Comparison of ENCODE assay signal across 34 cellular contexts in genomic region chr3:5948081-5948480, GRCh38.
"Had no signal": no experiment of that assay in that cellular context is flagged by ENCODE, and none has a peak within 500 bp of the region (broad histone marks: within the 10 kb centered on the region; RNA-seq: fewer than 3 reads in every experiment).

No MANE protein-coding gene starts in this region.

- H3K9me3 ChIP-seq: adrenal gland, body of pancreas, breast epithelium had no signal

- ATAC-seq: activated CD8-positive, alpha-beta T cell treated with anti-CD3 and anti-CD28 coated beads for 36 hours; activated naive CD4-positive, alpha-beta T cell treated with anti-CD3 and anti-CD28 coated beads, Interleukin-2, amount 50 U/mL, for 72 hours; activated T-cell treated with anti-CD3 and anti-CD28 coated beads, Interleukin-2, amount 50 U/mL, for 4 hours; activated T-cell treated with anti-CD3 and anti-CD28 coated beads, Interleukin-2, amount 50 U/mL, for 72 hours; activated T-helper 17 cell treated with anti-CD3 and anti-CD28 coated beads, Interleukin-2, amount 50 U/mL, for 72 hours; body of pancreas had no signal

- H3K27ac ChIP-seq: adrenal gland, body of pancreas, brain microvascular endothelial cell, breast epithelium, cardiac muscle cell, VCaP had no signal

- H3K36me3 ChIP-seq: adrenal gland, brain microvascular endothelial cell, breast epithelium, cardiac muscle cell had no signal

- DNase-seq: activated B cell treated with CpG ODN at 0.5 μM for 24 hours; activated CD4-positive, alpha-beta memory T cell treated with anti-CD3 and anti-CD28 coated beads for 36 hours; activated CD4-positive, alpha-beta T cell treated with anti-CD3 and anti-CD28 coated beads for 4 hours; activated CD4-positive, alpha-beta T cell treated with anti-CD3 and anti-CD28 coated beads, Interleukin-2, amount 10 ng/mL, durations not matched to agents 24 days and 14 days; activated CD4-positive, alpha-beta T cell treated with anti-CD3 and anti-CD28 coated beads, Interleukin-2, amount 50 U/mL, for 1 hour; activated CD4-positive, alpha-beta T cell treated with anti-CD3 and anti-CD28 coated beads, Interleukin-2, amount 50 U/mL, for 4 hours; activated CD4-positive, CD25-positive, alpha-beta regulatory T cell treated with anti-CD3 and anti-CD28 coated beads, Interleukin-2, amount 50 U/mL, for 72 hours; activated CD8-positive, alpha-beta memory T cell treated with anti-CD3 and anti-CD28 coated beads, Interleukin-2, amount 50 U/mL, for 4 hours; activated CD8-positive, alpha-beta T cell treated with anti-CD3 and anti-CD28 coated beads for 36 hours; activated effector memory CD4-positive, alpha-beta T cell treated with anti-CD3 and anti-CD28 coated beads, Interleukin-2, amount 50 U/mL, for 16 hours; activated gamma-delta T cell treated with Interleukin-2 at 50 U/mL for 16 hours; activated naive CD4-positive, alpha-beta T cell; activated naive CD4-positive, alpha-beta T cell treated with anti-CD3 and anti-CD28 coated beads for 36 hours; activated naive CD4-positive, alpha-beta T cell treated with anti-CD3 and anti-CD28 coated beads, Interleukin-2, amount 50 U/mL, for 16 hours; activated naive CD8-positive, alpha-beta T cell treated with anti-CD3 and anti-CD28 coated beads for 36 hours; activated T-cell treated with anti-CD3 and anti-CD28 coated beads for 4 hours; activated T-cell treated with anti-CD3 and anti-CD28 coated beads, Interleukin-2, amount 50 U/mL, for 1 hour; activated T-cell treated with anti-CD3 and anti-CD28 coated beads, Interleukin-2, amount 50 U/mL, for 4 hours; activated T-cell treated with anti-CD3 and anti-CD28 coated beads, Interleukin-2, amount 50 U/mL, for 72 hours; adrenal gland; amniotic stem cell; aorta; body of pancreas; brain microvascular endothelial cell; caudate nucleus; cerebellar nuclear complex; T-helper 1 cell; T-helper 2 cell; T-helper 9 cell had no signal

- H3K4me1 ChIP-seq: adrenal gland, breast epithelium had no signal

- H3K27me3 ChIP-seq: adrenal gland, body of pancreas, brain microvascular endothelial cell, breast epithelium, cardiac muscle cell had no signal

- H3K4me3 ChIP-seq: adrenal gland, body of pancreas, breast epithelium, cardiac muscle cell had no signal
